In genomic region chr11:6607190-6607635, GRCh38 we compare ENCODE assay signal across 9 cellular contexts. TPM values are rescaled to one million over a fixed set of nuclear protein-coding genes. Genes with fewer than 3 reads are reported as not detected.
DNase-seq lines count a peak whose midpoint lies in the region; FAIRE-seq and TF ChIP-seq lines count a peak whose summit lies in the region.
"Had no signal": no experiment of that assay in that cellular context is flagged by ENCODE, and none has a peak within 500 bp of the region (broad histone marks: within the 10 kb centered on the region; RNA-seq: fewer than 3 reads in every experiment).

No MANE protein-coding gene starts in this region.

- no peak for TF ChIP-seq CTCF in GM06990 (IDR thresholded peaks at IDR 0.05; ENCODE audit: insufficient read depth, low read length, poor library complexity, severe bottlenecking)
- no peak for TF ChIP-seq CTCF in endothelial cell of umbilical vein (IDR thresholded peaks at IDR 0.05; ENCODE audit: extremely low read depth in 1 of 2, insufficient read depth in 1 of 2, low read depth in 1 of 2, low read length in 2 of 2)
- no peak for TF ChIP-seq CTCF in GM20000 (IDR thresholded peaks at IDR 0.05; ENCODE audit: extremely low read depth, missing control alignments)

- CTCF ChIA-PET in endothelial cell of umbilical vein (lab: Charles Lee): interaction anchor here (0.8 to 7.7 kb wide), 12 partner anchors 11 to 164 kb away, joined by 3 to 122 read pairs (median 5); partner anchors contain the start of genes MRPL17 and TPP1

- peak overlapping the region; percentile 76 for H3K27ac ChIP-seq in SJSA1
- peak overlapping the region; percentile 34 for H3K27ac ChIP-seq in endothelial cell of umbilical vein (ENCODE audit: insufficient read depth, low read depth, low read length)
- H3K27ac ChIP-seq in rectal smooth muscle tissue (ENCODE audit: low read depth, low read length): peak overlapping the region; percentile 99

- TF ChIP-seq POLR2A in endothelial cell of umbilical vein (IDR thresholded peaks at IDR 0.05; ENCODE audit: low read depth, low read length): no peak

- no peaks in the 10 kb centered on the region for H3K27me3 ChIP-seq in GM06990 (replicated peaks; ENCODE audit: control insufficient read depth, insufficient read depth, low read length)
- no peaks in the 10 kb centered on the region for H3K27me3 ChIP-seq in SJSA1 (replicated peaks)
- H3K27me3 ChIP-seq in endothelial cell of umbilical vein (ENCODE audit: control insufficient read depth in 2 of 2, insufficient read depth in 2 of 2, low read length in 2 of 2): no peaks in the 10 kb centered on the region
- H3K27me3 ChIP-seq in rectal smooth muscle tissue (ENCODE audit: control insufficient read depth, insufficient read depth, low read length): no peaks in the 10 kb centered on the region

- H3K4me3 ChIP-seq in GM06990 (replicated peaks; ENCODE audit: low read depth, low read length) (peak overlapping the region; percentile 9; the same call in 1 of the 2 replicates), SJSA1 (no peak overlapping the region), endothelial cell of umbilical vein (replicated peaks in 1 of 3; ENCODE audit: insufficient read depth in 1 of 3, low read depth in 1 of 3, low read length in 3 of 3) (no peak overlapping the region), rectal smooth muscle tissue (ENCODE audit: low read length) (peak overlapping the region; percentile 53)

- no peak for FAIRE-seq in endothelial cell of umbilical vein (lab: Jason Lieb, UNC)

- no TSS peak for BruUV-seq in endothelial cell of umbilical vein (replicated peaks; lab: Mats Ljungman, UMichigan)

- peaks cover 78% of the 10 kb centered on the region for H3K79me2 ChIP-seq in endothelial cell of umbilical vein (ENCODE audit: control insufficient read depth, insufficient read depth, low read length)

- peaks cover 50% of the 10 kb centered on the region for H3K4me1 ChIP-seq in SJSA1 (replicated peaks)
- H3K4me1 ChIP-seq in endothelial cell of umbilical vein (ENCODE audit: control insufficient read depth, extremely low read depth, insufficient read depth, low read length): peaks cover 60% of the 10 kb centered on the region
- H3K4me1 ChIP-seq in rectal smooth muscle tissue (ENCODE audit: control insufficient read depth, insufficient read depth, low read length): peaks cover 49% of the 10 kb centered on the region

- peak overlapping the region; percentile 37 for H3K4me2 ChIP-seq in endothelial cell of umbilical vein (ENCODE audit: insufficient read depth, low read length)

- H4K20me1 ChIP-seq in endothelial cell of umbilical vein (replicated peaks; ENCODE audit: control insufficient read depth, extremely low read depth, insufficient read depth, low read length): no peaks in the 10 kb centered on the region

- intact Hi-C loops in endothelial cell of umbilical vein (cut with micrococcal nuclease): loop anchor here (2.0 kb wide), 1 partner anchor 228 kb away; no protein-coding TSS in a partner anchor

- dilution Hi-C loops in endothelial cell of umbilical vein (cut with MboI; ENCODE audit: extremely low pct_ligation_motif_present, low sequenced_read_pairs): no loop called here

- H3K36me3 ChIP-seq in GM06990 (ENCODE audit: control insufficient read depth, insufficient read depth, low read length) (peaks cover 18% of the 10 kb centered on the region), SJSA1 (peaks cover 60% of the 10 kb centered on the region), endothelial cell of umbilical vein (ENCODE audit: control insufficient read depth in 2 of 2, extremely low read depth in 1 of 2, insufficient read depth in 2 of 2, low read length in 2 of 2) (peaks cover 29 to 31% of the 10 kb centered on the region in 2 experiments), rectal smooth muscle tissue (ENCODE audit: control insufficient read depth, insufficient read depth, low read length) (peaks cover 29% of the 10 kb centered on the region)

- H3K9ac ChIP-seq in endothelial cell of umbilical vein (replicated peaks; ENCODE audit: extremely low read depth, insufficient read depth, low read length): no peak overlapping the region
- no peak overlapping the region for H3K9ac ChIP-seq in rectal smooth muscle tissue (ENCODE audit: low read length)

- H3K9me1 ChIP-seq in endothelial cell of umbilical vein (replicated peaks; ENCODE audit: control insufficient read depth, extremely low read depth, insufficient read depth, low read length): no peaks in the 10 kb centered on the region

- no peaks in the 10 kb centered on the region for H3K9me3 ChIP-seq in SJSA1 (replicated peaks)
- H3K9me3 ChIP-seq in endothelial cell of umbilical vein (replicated peaks; ENCODE audit: control insufficient read depth, insufficient read depth, low read length): no peaks in the 10 kb centered on the region

- no peak overlapping the region for H2AFZ ChIP-seq in endothelial cell of umbilical vein (ENCODE audit: low read depth, low read length)

- POLR2A ChIA-PET in endothelial cell of umbilical vein (lab: Charles Lee): interaction anchor here (1.3 to 1.5 kb wide), 3 partner anchors 12 to 76 kb away, joined by 5 to 7 read pairs (median 6); partner anchors contain the start of genes MRPL17 and TPP1

- DNase-seq in GM06990 (ENCODE audit: extremely low read depth, insufficient read length): no peak
- no peak for DNase-seq in SJSA1 (ENCODE audit: low read depth in 1 of 2, low spot score in 2 of 2)
- DNase-seq in endothelial cell of umbilical vein (ENCODE audit: low read depth, low spot score): no peak
- DNase-seq in NCI-H446 (lab: John Stamatoyannopoulos, UW): no peak
- no peak for DNase-seq in CD1c-positive myeloid dendritic cell (ENCODE audit: extremely low spot score)
- no peak for DNase-seq in GM20000 (ENCODE audit: low spot score)
- no peak for DNase-seq in stimulated activated CD4-positive, alpha-beta T cell treated with anti-CD3 and anti-CD28 coated beads, Interleukin-15, amount 100 ng/mL, for 24 hours
- DNase-seq: NCI-H1092 had no signal

TF ChIP-seq in endothelial cell of umbilical vein, 7 proteins besides CTCF, POLR2A, EP300 and RAD21 (continues in another document):
- no peak for TF ChIP-seq FOS (IDR thresholded peaks at IDR 0.05; ENCODE audit: borderline replicate concordance, insufficient read depth, low read length)

RNA-seq across cellular contexts. Expression of gene ILK, which starts 3.6 kb away (rescaled TPM):
- total RNA-seq in SJSA1 (2014; rRNA removed; shearing (Covaris generic)): 160 and 180 TPM in 2 replicates
- total RNA-seq in endothelial cell of umbilical vein: 221 and 233 TPM in 2 replicates
- 296 and 299 TPM in 2 replicates for polyA plus RNA-seq in endothelial cell of umbilical vein
- 264 and 294 TPM in 2 replicates for polyA plus RNA-seq in endothelial cell of umbilical vein (2011; cell fraction: cytosol; rRNA removed)
- 453 and 501 TPM in 2 replicates for polyA plus RNA-seq in endothelial cell of umbilical vein (2011; cell fraction: nucleus; rRNA removed)
- polyA plus RNA-seq in endothelial cell of umbilical vein (2012): 152 and 160 TPM in 2 replicates
- 221 and 253 TPM in 2 replicates for polyA minus RNA-seq in endothelial cell of umbilical vein
- polyA minus RNA-seq in endothelial cell of umbilical vein (2011; cell fraction: cytosol; rRNA and poly(A)+ RNA removed): 85.9 TPM
- polyA minus RNA-seq in endothelial cell of umbilical vein (2011; cell fraction: nucleus; rRNA and poly(A)+ RNA removed): 81.1 and 90.3 TPM in 2 replicates

RNA-seq across cellular contexts. Expression of gene RRP8, which starts 3.8 kb away (rescaled TPM):
- total RNA-seq in SJSA1 (2014; rRNA removed; shearing (Covaris generic)): 10.2 and 12.0 TPM in 2 replicates
- total RNA-seq in endothelial cell of umbilical vein: 19.4 and 23.3 TPM in 2 replicates
- 6.4 and 7.2 TPM in 2 replicates for polyA plus RNA-seq in endothelial cell of umbilical vein
- polyA plus RNA-seq in endothelial cell of umbilical vein (2011; cell fraction: cytosol; rRNA removed): 10.6 and 12.4 TPM in 2 replicates
- polyA plus RNA-seq in endothelial cell of umbilical vein (2011; cell fraction: nucleus; rRNA removed): 19.6 and 20.2 TPM in 2 replicates
- 14.6 and 18.5 TPM in 2 replicates for polyA plus RNA-seq in endothelial cell of umbilical vein (2012)
- 8.9 and 14.9 TPM in 2 replicates for polyA minus RNA-seq in endothelial cell of umbilical vein
- 11.8 TPM for polyA minus RNA-seq in endothelial cell of umbilical vein (2011; cell fraction: cytosol; rRNA and poly(A)+ RNA removed)
- 15.7 and 17.2 TPM in 2 replicates for polyA minus RNA-seq in endothelial cell of umbilical vein (2011; cell fraction: nucleus; rRNA and poly(A)+ RNA removed)

RNA-seq across cellular contexts. Expression of gene TAF10, which starts 4.8 kb away (rescaled TPM):
- total RNA-seq in SJSA1 (2014; rRNA removed; shearing (Covaris generic)): 25.2 and 35.2 TPM in 2 replicates
- total RNA-seq in endothelial cell of umbilical vein: 86.2 and 105 TPM in 2 replicates
- 149 and 208 TPM in 2 replicates for polyA plus RNA-seq in endothelial cell of umbilical vein
- polyA plus RNA-seq in endothelial cell of umbilical vein (2011; cell fraction: cytosol; rRNA removed): 153 and 155 TPM in 2 replicates
- polyA plus RNA-seq in endothelial cell of umbilical vein (2011; cell fraction: nucleus; rRNA removed): 91.4 and 134 TPM in 2 replicates
- polyA plus RNA-seq in endothelial cell of umbilical vein (2012): 213 and 235 TPM in 2 replicates
- 80.6 and 94.6 TPM in 2 replicates for polyA minus RNA-seq in endothelial cell of umbilical vein
- polyA minus RNA-seq in endothelial cell of umbilical vein (2011; cell fraction: cytosol; rRNA and poly(A)+ RNA removed): 63.8 TPM
- 21.2 and 22.1 TPM in 2 replicates for polyA minus RNA-seq in endothelial cell of umbilical vein (2011; cell fraction: nucleus; rRNA and poly(A)+ RNA removed)

RNA-seq across cellular contexts. Expression of gene TPP1, which starts 12.0 kb away (rescaled TPM):
- total RNA-seq in SJSA1 (2014; rRNA removed; shearing (Covaris generic)): 5.9 and 6.8 TPM in 2 replicates
- total RNA-seq in endothelial cell of umbilical vein: 101 and 124 TPM in 2 replicates
- polyA plus RNA-seq in endothelial cell of umbilical vein: 219 and 224 TPM in 2 replicates
- polyA plus RNA-seq in endothelial cell of umbilical vein (2011; cell fraction: cytosol; rRNA removed): 99.6 and 106 TPM in 2 replicates
- 233 and 244 TPM in 2 replicates for polyA plus RNA-seq in endothelial cell of umbilical vein (2011; cell fraction: nucleus; rRNA removed)
- polyA plus RNA-seq in endothelial cell of umbilical vein (2012): 144 and 174 TPM in 2 replicates
- 171 and 223 TPM in 2 replicates for polyA minus RNA-seq in endothelial cell of umbilical vein
- polyA minus RNA-seq in endothelial cell of umbilical vein (2011; cell fraction: cytosol; rRNA and poly(A)+ RNA removed): 50.7 TPM
- 61.0 and 85.1 TPM in 2 replicates for polyA minus RNA-seq in endothelial cell of umbilical vein (2011; cell fraction: nucleus; rRNA and poly(A)+ RNA removed)

RNA-seq across cellular contexts. Expression of gene DCHS1, which starts 48.4 kb away (rescaled TPM):
- total RNA-seq in SJSA1 (2014; rRNA removed; shearing (Covaris generic)): 7.8 and 12.0 TPM in 2 replicates
- 73.0 and 73.1 TPM in 2 replicates for total RNA-seq in endothelial cell of umbilical vein
- 56.2 and 64.2 TPM in 2 replicates for polyA plus RNA-seq in endothelial cell of umbilical vein
- 31.1 and 35.9 TPM in 2 replicates for polyA plus RNA-seq in endothelial cell of umbilical vein (2011; cell fraction: cytosol; rRNA removed)
- polyA plus RNA-seq in endothelial cell of umbilical vein (2011; cell fraction: nucleus; rRNA removed): 89.5 and 105 TPM in 2 replicates
- polyA plus RNA-seq in endothelial cell of umbilical vein (2012): 52.6 and 58.4 TPM in 2 replicates
- polyA minus RNA-seq in endothelial cell of umbilical vein: 125 and 133 TPM in 2 replicates
- polyA minus RNA-seq in endothelial cell of umbilical vein (2011; cell fraction: cytosol; rRNA and poly(A)+ RNA removed): not detected
- polyA minus RNA-seq in endothelial cell of umbilical vein (2011; cell fraction: nucleus; rRNA and poly(A)+ RNA removed): 59.4 and 70.9 TPM in 2 replicates

Comparison
In these comparisons a context has a peak if more than half of its experiments do, and no peak if none do; other contexts are left out.
1. H3K4me3 ChIP-seq: peak in GM06990 (single experiment) and rectal smooth muscle tissue (single experiment); none in SJSA1 (single experiment) and endothelial cell of umbilical vein (0 of 3).
2. H3K27ac ChIP-seq: peak in every context shown above with its lines; median percentile 99 in rectal smooth muscle tissue; 76 in SJSA1; 34 in endothelial cell of umbilical vein.